11 cellular contexts compared by ENCODE assay signal in the genomic region with DNA sequence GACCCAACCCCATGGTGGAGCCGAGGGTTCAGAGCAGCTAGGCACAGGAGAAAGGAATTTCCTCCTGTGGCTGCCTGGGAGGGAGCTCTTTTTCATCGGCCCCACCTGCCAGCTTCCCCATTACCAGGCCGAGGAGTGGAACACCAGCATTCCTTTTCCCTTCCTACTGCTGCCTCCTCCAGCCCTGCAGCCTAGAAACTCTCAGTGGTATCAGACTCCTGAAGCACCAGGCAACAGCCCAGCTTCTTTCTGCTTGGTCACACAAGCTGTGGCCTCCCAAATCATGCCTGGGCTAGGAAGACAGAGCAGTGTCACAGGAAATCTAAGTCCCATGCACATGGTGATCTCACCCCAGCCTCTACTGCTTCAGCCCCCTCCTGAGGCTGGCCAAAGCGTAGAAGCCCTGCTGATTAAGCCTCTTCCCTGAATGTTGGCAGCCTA. TPM values are rescaled to one million over a fixed set of nuclear protein-coding genes. Genes with fewer than 3 reads are reported as not detected.
DNase-seq lines count a peak whose midpoint lies in the region; ATAC-seq, FAIRE-seq and TF ChIP-seq lines count a peak whose summit lies in the region.
"Had no signal": no experiment of that assay in that cellular context is flagged by ENCODE, and none has a peak within 500 bp of the region (broad histone marks: within the 10 kb centered on the region; RNA-seq: fewer than 3 reads in every experiment).

No MANE protein-coding gene starts in this region.

- no peak overlapping the region for H3K4ac ChIP-seq in H9 (ENCODE audit: low read depth, low read length)

- H3K4me1 Mint-ChIP-seq in CD4-positive, CD25-positive, alpha-beta regulatory T cell: peaks cover 10 to 42% (median 26%) of the 10 kb centered on the region in 4 donors
- peaks cover 12 to 13% of the 10 kb centered on the region in 2 experiments for H3K4me1 Mint-ChIP-seq in H9
- peaks cover 23 to 42% (median 29%) of the 10 kb centered on the region in 3 donors for H3K4me1 Mint-ChIP-seq in naive B cell

- TF ChIP-seq POLR2A in GM12878 (IDR thresholded peaks at IDR 0.05; ENCODE audit: low read depth, low read length) (no peak), body of pancreas (IDR thresholded peaks at IDR 0.05) (no peak)

- no peaks in the 10 kb centered on the region for H3K9me3 ChIP-seq in CD4-positive, CD25-positive, alpha-beta regulatory T cell (ENCODE audit: control insufficient read depth in 2 of 2, low read length in 2 of 2)
- peaks cover 34% of the 10 kb centered on the region for H3K9me3 ChIP-seq in H9 (ENCODE audit: control insufficient read depth, low read depth, low read length)
- H3K9me3 ChIP-seq in GM12878 (replicated peaks; ENCODE audit: control insufficient read depth, insufficient read depth, low read length): no peaks in the 10 kb centered on the region
- H3K9me3 ChIP-seq in smooth muscle cell (replicated peaks; ENCODE audit: low read depth): no peaks in the 10 kb centered on the region
- no peaks in the 10 kb centered on the region for H3K9me3 ChIP-seq in body of pancreas

- no peaks in the 10 kb centered on the region for H3K27me3 ChIP-seq in CD4-positive, CD25-positive, alpha-beta regulatory T cell (ENCODE audit: control insufficient read depth, insufficient read depth, low read length)
- H3K27me3 ChIP-seq in H9 (ENCODE audit: insufficient read depth, low read length) (no peaks in the 10 kb centered on the region), GM12878 (replicated peaks in 1 of 2; ENCODE audit: control insufficient read depth in 2 of 2, insufficient read depth in 2 of 2, low read length in 1 of 2) (no peaks in the 10 kb centered on the region), smooth muscle cell (ENCODE audit: low read depth) (no peaks in the 10 kb centered on the region), body of pancreas (no peaks in the 10 kb centered on the region)

- no peaks in the 10 kb centered on the region for H4K20me1 ChIP-seq in H9 (ENCODE audit: control insufficient read depth, insufficient read depth, insufficient read length)
- H4K20me1 ChIP-seq in GM12878 (ENCODE audit: control insufficient read depth, insufficient read depth): no peaks in the 10 kb centered on the region
- no peaks in the 10 kb centered on the region for H4K20me1 ChIP-seq in smooth muscle cell (ENCODE audit: low read depth)

- H3K27ac Mint-ChIP-seq in CD4-positive, CD25-positive, alpha-beta regulatory T cell: peak overlapping the region in 2 of 3 donors; percentile 19 to 78
- H3K27ac Mint-ChIP-seq in H9 (peak overlapping the region in 2 of 3 experiments; percentile 44 to 86; a peak in 3 of 7 replicates), naive B cell (peak overlapping the region in 5 of 6 donors; percentile 21 to 98 (median 88))

- POLR2A ChIA-PET in GM12878 (lab: Charles Lee): interaction anchor here (1.0 kb wide), 1 partner anchor 84 kb away, joined by 3 read pairs; no protein-coding TSS in a partner anchor

- H4K5ac ChIP-seq in H9 (ENCODE audit: insufficient read length, low read depth, low read length): no peak overlapping the region

- no TSS peak for BruUV-seq in GM12878 (replicated peaks; lab: Mats Ljungman, UMichigan)

- no peak overlapping the region for H3K56ac ChIP-seq in H9 (ENCODE audit: insufficient read length, low read depth, low read length)

- SMC1A ChIA-PET in GM12878 (lab: Charles Lee; ENCODE audit: uncharacterized antibody, unreplicated experiment): no interaction called here

- no peaks in the 10 kb centered on the region for H3K23me2 ChIP-seq in H9 (ENCODE audit: insufficient read length, low read depth, low read length, poor library complexity, severe bottlenecking)

- H3K79me1 ChIP-seq in H9 (ENCODE audit: insufficient read depth, low read depth, low read length, poor library complexity, severe bottlenecking): no peaks in the 10 kb centered on the region

- no peak for DNase-seq in CD4-positive, CD25-positive, alpha-beta regulatory T cell
- DNase-seq in H9 (peak; percentile 44), GM12878 (ENCODE audit: low read depth, low spot score) (no peak), naive B cell (no peak), NCI-H69 (lab: John Stamatoyannopoulos, UW) (no peak), smooth muscle cell (lab: John Stamatoyannopoulos, UW; ENCODE audit: unreplicated experiment) (no peak), body of pancreas (no peak)
- DNase-seq in activated CD4-positive, CD25-positive, alpha-beta regulatory T cell treated with anti-CD3 and anti-CD28 coated beads, Interleukin-2, amount 50 U/mL, for 72 hours: no peak
- DNase-seq: NCI-H2029 treated with DMSO at 0.1 percent for 48 hours had no signal

- no peak overlapping the region for H4K91ac ChIP-seq in H9 (ENCODE audit: insufficient read length, low read depth, low read length)

- H3K4me1 ChIP-seq in CD4-positive, CD25-positive, alpha-beta regulatory T cell (ENCODE audit: control insufficient read depth, insufficient read depth, low read length, poor library complexity, severe bottlenecking): peaks cover 30% of the 10 kb centered on the region
- H3K4me1 ChIP-seq in H9 (ENCODE audit: insufficient read depth, low read length) (no peaks in the 10 kb centered on the region; the same call in 1 of the 2 replicates), GM12878 (ENCODE audit: control insufficient read depth, insufficient read depth, low read length) (peaks cover 25% of the 10 kb centered on the region), smooth muscle cell (ENCODE audit: low read depth) (no peaks in the 10 kb centered on the region), body of pancreas (peaks cover 6% of the 10 kb centered on the region)

- H3K27me3 Mint-ChIP-seq in CD4-positive, CD25-positive, alpha-beta regulatory T cell: peaks cover 5% of the 10 kb centered on the region
- H3K27me3 Mint-ChIP-seq in H9 (ENCODE audit: low read depth): no peaks in the 10 kb centered on the region; the same call in 1 of the 2 replicates
- H3K27me3 Mint-ChIP-seq in naive B cell: peaks cover 0 to 12% (median 8%) of the 10 kb centered on the region in 3 donors

- TF ChIP-seq CTCF in H9 (conservative IDR thresholded peaks at IDR 0.05) (no peak), GM12878 (IDR thresholded peaks at IDR 0.05 in 2 of 3, conservative IDR thresholded peaks at IDR 0.05 in 1 of 3; ENCODE audit: control insufficient read depth in 2 of 3, extremely low read depth in 1 of 3, insufficient read depth in 1 of 3, low read depth in 3 of 3, low read length in 3 of 3) (no peak), smooth muscle cell (IDR thresholded peaks at IDR 0.05; ENCODE audit: borderline replicate concordance, insufficient read depth, poor library complexity, severe bottlenecking) (no peak), body of pancreas (IDR thresholded peaks at IDR 0.05) (no peak)

- H3T11ph ChIP-seq in H9 (ENCODE audit: low read length): no peak overlapping the region

- peak overlapping the region; percentile 52 to 84 (median 76) for H3K4me3 Mint-ChIP-seq in CD4-positive, CD25-positive, alpha-beta regulatory T cell
- H3K4me3 Mint-ChIP-seq in H9 (no peak overlapping the region), naive B cell (peak overlapping the region in 6 of 8 donors; percentile 3 to 86 (median 72))

- no peak overlapping the region for H3K23ac ChIP-seq in H9 (ENCODE audit: insufficient read length, low read depth, low read length)

- TF ChIP-seq RAD21 in GM12878 (IDR thresholded peaks at IDR 0.05; ENCODE audit: insufficient read depth, low read depth, low read length): no peak

- H2BK5ac ChIP-seq in H9 (ENCODE audit: insufficient read length, low read length): no peak overlapping the region

- no peak overlapping the region for H4K8ac ChIP-seq in H9 (replicated peaks; ENCODE audit: insufficient read length, low read depth, low read length)

- no peak overlapping the region for H2BK15ac ChIP-seq in H9 (ENCODE audit: low read depth, low read length)

- no peak overlapping the region for H2AFZ ChIP-seq in H9 (ENCODE audit: low read length)
- H2AFZ ChIP-seq in GM12878 (ENCODE audit: control insufficient read depth, low read depth, low read length): no peak overlapping the region
- H2AFZ ChIP-seq in smooth muscle cell (ENCODE audit: low read depth): no peak overlapping the region

- H3K79me2 ChIP-seq in H9 (ENCODE audit: insufficient read depth, low read length) (no peaks in the 10 kb centered on the region), GM12878 (ENCODE audit: control insufficient read depth, insufficient read depth, low read length) (no peaks in the 10 kb centered on the region), smooth muscle cell (ENCODE audit: low read depth) (no peaks in the 10 kb centered on the region)

- no peak for FAIRE-seq in GM12878 (lab: Jason Lieb, UNC)
- FAIRE-seq: colon, G401.6 had no signal

- H2BK120ac ChIP-seq in H9 (ENCODE audit: low read depth, low read length, poor library complexity, severe bottlenecking): no peak overlapping the region

- no peak overlapping the region for H3K4me3 ChIP-seq in CD4-positive, CD25-positive, alpha-beta regulatory T cell (ENCODE audit: low read depth, low read length)
- H3K4me3 ChIP-seq in GM12878 (no peak overlapping the region), smooth muscle cell (no peak overlapping the region), body of pancreas (no peak overlapping the region)

- no peak overlapping the region for H2BK12ac ChIP-seq in H9 (ENCODE audit: insufficient read length, low read depth, low read length)

- RAD21 ChIA-PET in GM12878 (lab: Charles Lee; ENCODE audit: unreplicated experiment): interaction anchor here (1.2 kb wide), 1 partner anchor 25 kb away, joined by 6 read pairs; no protein-coding TSS in a partner anchor

- CTCF ChIA-PET in GM12878 (lab: Yijun Ruan, JAX): interaction anchor here (1.5 kb wide), 1 partner anchor 81 kb away, joined by 5 read pairs; no protein-coding TSS in a partner anchor

- H3K9ac ChIP-seq in H9 (ENCODE audit: extremely low read depth, insufficient read length, low read length): no peak overlapping the region
- H3K9ac ChIP-seq in GM12878 (ENCODE audit: control insufficient read depth, insufficient read depth, low read length): no peak overlapping the region
- H3K9ac ChIP-seq in smooth muscle cell (ENCODE audit: low read depth): no peak overlapping the region

- no peak overlapping the region for H3K18ac ChIP-seq in H9 (ENCODE audit: insufficient read length, low read depth, low read length)

- H3K27ac ChIP-seq in CD4-positive, CD25-positive, alpha-beta regulatory T cell (ENCODE audit: insufficient read depth, low read length, poor library complexity, severe bottlenecking): peak overlapping the region; percentile 78
- H3K27ac ChIP-seq in H9 (ENCODE audit: insufficient read length, low read depth, low read length): no peak overlapping the region
- no peak overlapping the region for H3K27ac ChIP-seq in GM12878 (ENCODE audit: control insufficient read depth, insufficient read depth)
- H3K27ac ChIP-seq in smooth muscle cell (ENCODE audit: low read depth): no peak overlapping the region
- no peak overlapping the region for H3K27ac ChIP-seq in body of pancreas

- H3F3A ChIP-seq in smooth muscle cell (ENCODE audit: low read depth): no peaks in the 10 kb centered on the region

- no peak for TF ChIP-seq EP300 in GM12878 (IDR thresholded peaks at IDR 0.05; ENCODE audit: borderline replicate concordance in 1 of 2, control insufficient read depth in 1 of 2, low read depth in 2 of 2, low read length in 2 of 2)

- in situ Hi-C loops in GM12878 (cut with MboI): no loop called here

- H3K36me3 ChIP-seq in CD4-positive, CD25-positive, alpha-beta regulatory T cell (ENCODE audit: control insufficient read depth, insufficient read depth, low read length): no peaks in the 10 kb centered on the region
- H3K36me3 ChIP-seq in GM12878 (ENCODE audit: control insufficient read depth in 2 of 2, insufficient read depth in 2 of 2, low read length in 1 of 2) (no peaks in the 10 kb centered on the region), smooth muscle cell (ENCODE audit: low read depth) (no peaks in the 10 kb centered on the region), body of pancreas (replicated peaks in 1 of 2; ENCODE audit: insufficient read depth in 1 of 2, low read depth in 2 of 2) (no peaks in the 10 kb centered on the region)

- H3K9me3 Mint-ChIP-seq in CD4-positive, CD25-positive, alpha-beta regulatory T cell: peaks cover 0 to 5% (median 0%) of the 10 kb centered on the region in 7 donors
- H3K9me3 Mint-ChIP-seq in H9 (peaks cover 71 to 73% of the 10 kb centered on the region in 2 experiments), naive B cell (no peaks in the 10 kb centered on the region)

- peak overlapping the region; percentile 65; the same call in 1 of the 2 replicates for H3K14ac ChIP-seq in H9 (ENCODE audit: insufficient read depth, low read length)

- H2AK5ac ChIP-seq in H9 (ENCODE audit: insufficient read length, low read length): no peak overlapping the region

- H3K4me2 ChIP-seq in H9 (ENCODE audit: insufficient read depth, insufficient read length, low read length) (no peak overlapping the region), GM12878 (ENCODE audit: control insufficient read depth, insufficient read depth) (peak overlapping the region; percentile 59; the same call in 1 of the 2 replicates), smooth muscle cell (no peak overlapping the region)

- intact Hi-C loops in GM12878 (cut with micrococcal nuclease; ENCODE audit: unreplicated experiment): loop anchor here (2.0 to 10.0 kb wide), 2 partner anchors 23 to 587 kb away; no protein-coding TSS in a partner anchor
- intact Hi-C loops in body of pancreas (cut with DNase I): no loop called here

- ATAC-seq in CD4-positive, CD25-positive, alpha-beta regulatory T cell (ENCODE audit: low read depth in 2 of 2): no peak
- ATAC-seq in GM12878 (no peak), naive B cell (ENCODE audit: low read depth in 2 of 2) (no peak), body of pancreas (no peak)

- no CpG with 5 or more reads among the region's 4 CpGs for WGBS in H9 (ENCODE audit: extremely low coverage, insufficient read length, low lambda C conversion rate)
- WGBS in GM12878 (ENCODE audit: insufficient coverage, insufficient replicate concordance, low lambda C conversion rate, missing lambda C conversion rate): 27% methylated on average over 4 of the region's 4 CpGs
- 53% methylated on average over 4 of the region's 4 CpGs for WGBS in smooth muscle cell (ENCODE audit: low lambda C conversion rate)
- 31 to 60% methylated on average over 1 to 2 of the region's 4 CpGs for WGBS in body of pancreas, 2 donors

- no peak overlapping the region for H2BK20ac ChIP-seq in H9 (ENCODE audit: low read depth, low read length, poor library complexity, severe bottlenecking)

- H3K36me3 Mint-ChIP-seq in CD4-positive, CD25-positive, alpha-beta regulatory T cell: no peaks in the 10 kb centered on the region
- H3K36me3 Mint-ChIP-seq in H9 (ENCODE audit: insufficient read depth in 1 of 3, low read depth in 3 of 3) (peaks cover 4 to 13% (median 5%) of the 10 kb centered on the region in 3 experiments; a peak in 5 of 7 replicates), naive B cell (no peaks in the 10 kb centered on the region)

RNA-seq across cellular contexts. Expression of a gene that starts 30.1 kb away (rescaled TPM):
- 1.1 TPM for total RNA-seq in CD4-positive, CD25-positive, alpha-beta regulatory T cell
- under 1 TPM in 2 of 4 donors, not detected in 2; 0.05 to 0.09 TPM for polyA plus RNA-seq in CD4-positive, CD25-positive, alpha-beta regulatory T cell
- total RNA-seq in H9 (2021) (1.1 and 1.2 TPM in 2 replicates), GM12878 (2014; rRNA removed) (under 0.01 and 0.11 TPM in 2 replicates), GM12878 (2014; rRNA removed; fragmentation: Illumina TruSeq; extraction: Trizol) (not detected in 2 replicates), GM12878 (2021) (0.05 and 0.10 TPM in 2 replicates), smooth muscle cell (2.7 and 3.6 TPM in 2 replicates), body of pancreas (1 to 10 TPM; 1.6 to 2.3 TPM)
- not detected in 2 replicates for total RNA-seq in GM12878 (2013; cell fraction: nucleolus; rRNA removed)
- 0.25 TPM for polyA plus RNA-seq in GM12878 (2011; ENCODE audit: low read depth)
- polyA plus RNA-seq in GM12878 (2011; rRNA removed) (not detected in 2 replicates), GM12878 (2014; fragmentation: Illumina TruSeq; extraction: Trizol) (0.01 TPM in 1 of 2 replicates, not detected in the other), GM12878 (2014; fragmentation: Nextera tagmentation; extraction: Ambion mirVana) (not detected), GM12878 (2014; rRNA removed) (0.03 and 0.05 TPM in 2 replicates), GM12878 (2016; fragmentation: Nextera tagmentation; extraction: Ambion mirVana) (under 1 TPM in 1 of 2 experiments, not detected in 1; 0.08 TPM), naive B cell (ENCODE audit: low read depth in 6 of 6) (under 1 TPM in 2 of 6 donors, not detected in 4; 0.12 to 0.17 TPM), smooth muscle cell (3.1 and 4.0 TPM in 2 replicates)
- not detected in 2 replicates for polyA plus RNA-seq in GM12878 (2011; cell fraction: cytosol; rRNA removed)
- 0.06 and 0.15 TPM in 2 replicates for polyA plus RNA-seq in GM12878 (2011; cell fraction: nucleus; rRNA removed)
- 0.28 and 0.34 TPM in 2 replicates for polyA plus RNA-seq in GM12878 (2012)
- polyA minus RNA-seq in GM12878 (2011; rRNA and poly(A)+ RNA removed): not detected in 2 replicates
- not detected in 2 replicates for polyA minus RNA-seq in GM12878 (2011; cell fraction: cytosol; rRNA and poly(A)+ RNA removed)
- not detected in 2 replicates for polyA minus RNA-seq in GM12878 (2011; cell fraction: nucleus; rRNA and poly(A)+ RNA removed)

Comparison
In these comparisons a context has a peak if more than half of its experiments do, and no peak if none do; other contexts are left out.
1. H3K4me3 Mint-ChIP-seq: peak in CD4-positive, CD25-positive, alpha-beta regulatory T cell (4 of 4) and naive B cell (6 of 8); none in H9 (0 of 2).
2. Peak in every context shown above with its lines, with median percentiles within 50 percentile points of each other: H3K27ac Mint-ChIP-seq.